ENCODE assay signal across 26 cellular contexts in the genomic region with DNA sequence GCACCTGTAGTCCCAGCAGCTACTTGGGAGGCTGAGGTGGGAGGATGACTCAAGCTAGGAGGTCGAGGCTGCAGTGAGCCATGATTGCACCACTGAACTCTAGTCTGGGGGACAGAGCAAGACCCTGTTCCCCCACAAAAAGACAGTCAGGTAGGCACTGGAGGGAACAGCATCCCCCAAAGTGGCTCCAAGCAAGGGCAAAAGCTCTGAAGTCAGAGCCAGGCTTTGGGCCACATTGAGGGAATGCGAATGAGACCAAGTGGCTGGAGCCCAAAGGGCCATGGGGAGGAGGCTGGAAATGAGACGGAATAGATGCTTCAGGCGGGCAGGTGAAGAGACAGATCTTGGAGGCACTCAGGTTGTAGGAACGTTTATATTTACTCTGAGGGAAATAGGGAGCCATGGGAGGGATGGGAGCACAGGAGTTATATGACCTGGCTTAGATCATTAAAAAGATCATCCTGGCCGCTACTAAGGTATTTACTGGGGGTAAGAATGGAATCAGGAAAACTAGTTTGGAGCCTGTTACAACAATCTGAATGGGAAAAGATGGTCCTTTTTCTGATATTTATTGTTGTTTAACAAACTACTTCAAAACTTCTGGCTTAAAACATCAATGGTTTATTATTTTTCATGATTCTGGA.
"Had no signal": no experiment of that assay in that cellular context is flagged by ENCODE, and none has a peak within 500 bp of the region (broad histone marks: within the 10 kb centered on the region; RNA-seq: fewer than 3 reads in every experiment).

No MANE protein-coding gene starts in this region.

- H3K27ac ChIP-seq: SJCRH30, VCaP had no signal

- H3K27me3 Mint-ChIP-seq: activated CD8-positive, alpha-beta T cell treated with anti-CD3 and anti-CD28 coated beads for 36 hours; activated naive CD4-positive, alpha-beta T cell treated with anti-CD3 and anti-CD28 coated beads, Interleukin-2, amount 50 U/mL, for 24 hours; activated T-cell treated with anti-CD3 and anti-CD28 coated beads, Interleukin-2, amount 50 U/mL, for 24 hours had no signal

- H3K9me3 Mint-ChIP-seq: activated naive CD4-positive, alpha-beta T cell treated with anti-CD3 and anti-CD28 coated beads, Interleukin-2, amount 50 U/mL, for 24 hours; activated T-cell treated with anti-CD3 and anti-CD28 coated beads, Interleukin-2, amount 50 U/mL, for 24 hours had no signal

- DNase-seq: activated CD4-positive, alpha-beta T cell treated with anti-CD3 and anti-CD28 coated beads, Interleukin-2, amount 50 U/mL, for 1 hour; activated CD4-positive, CD25-positive, alpha-beta regulatory T cell; activated CD8-positive, alpha-beta T cell treated with anti-CD3 and anti-CD28 coated beads for 36 hours; activated effector memory CD4-positive, alpha-beta T cell treated with Interleukin-2 at 50 U/mL for 16 hours; activated naive CD4-positive, alpha-beta T cell; activated T-cell treated with anti-CD3 and anti-CD28 coated beads, Interleukin-2, amount 50 U/mL, for 24 hours; amygdala; MM.1S; NCI-H1105; NCI-H1436; NCI-H1694 treated with DMSO at 0.1 percent for 48 hours; NCI-H2029 treated with DMSO at 0.1 percent for 48 hours; NCI-H345; NCI-H510A; NCI-H526 treated with DMSO at 0.1 percent for 48 hours; NCI-H82; Right ventricle myocardium superior; RPMI8226; SJCRH30; SK-N-SH; T-helper 2 cell; T1000 had no signal

- H3K4me3 ChIP-seq: SJCRH30 had no signal

- H3K4me3 Mint-ChIP-seq: activated CD8-positive, alpha-beta T cell treated with anti-CD3 and anti-CD28 coated beads for 36 hours; activated naive CD4-positive, alpha-beta T cell treated with anti-CD3 and anti-CD28 coated beads, Interleukin-2, amount 50 U/mL, for 24 hours; activated T-cell treated with anti-CD3 and anti-CD28 coated beads, Interleukin-2, amount 50 U/mL, for 24 hours; activated T-helper 1 cell treated with anti-CD3 and anti-CD28 coated beads, Interleukin-12 subunit alpha, Interleukin-12 subunit beta, Interleukin-2, Interleukin-4 antibody, amounts not matched to agents 30 ng/mL and 10 ng/mL and 1 ng/mL, durations not matched to agents 14 hours and 24 hours and 36 hours; brain had no signal

- H3K36me3 ChIP-seq: SJCRH30 had no signal

- ATAC-seq: activated CD8-positive, alpha-beta T cell treated with anti-CD3 and anti-CD28 coated beads for 36 hours had no signal

- H3K27me3 ChIP-seq: SJCRH30 had no signal

- H3K9me3 ChIP-seq: SJCRH30, SK-N-SH had no signal

- H3K27ac Mint-ChIP-seq: activated CD8-positive, alpha-beta T cell treated with anti-CD3 and anti-CD28 coated beads for 36 hours; activated T-cell treated with anti-CD3 and anti-CD28 coated beads, Interleukin-2, amount 50 U/mL, for 24 hours; activated T-helper 1 cell treated with anti-CD3 and anti-CD28 coated beads, Interleukin-12 subunit alpha, Interleukin-12 subunit beta, Interleukin-2, Interleukin-4 antibody, amounts not matched to agents 30 ng/mL and 10 ng/mL and 1 ng/mL, durations not matched to agents 14 hours and 24 hours and 36 hours had no signal
